16 cellular contexts compared by ENCODE assay signal in genomic region chr2:225076125-225076524, GRCh38.
"Had no signal": no experiment of that assay in that cellular context is flagged by ENCODE, and none has a peak within 500 bp of the region (broad histone marks: within the 10 kb centered on the region; RNA-seq: fewer than 3 reads in every experiment).

No MANE protein-coding gene starts in this region.

- H3K4me3 ChIP-seq: sigmoid colon, tibial artery had no signal

- DNase-seq: activated B cell treated with CpG ODN at 0.5 μM for 24 hours; activated CD4-positive, alpha-beta T cell treated with anti-CD3 and anti-CD28 coated beads, Interleukin-2, amount 10 ng/mL, durations not matched to agents 24 days and 14 days; activated CD8-positive, alpha-beta memory T cell treated with anti-CD3 and anti-CD28 coated beads, Interleukin-2, amount 50 U/mL, for 48 hours; activated CD8-positive, alpha-beta T cell treated with anti-CD3 and anti-CD28 coated beads, Interleukin-2, amount 10 ng/mL, durations not matched to agents 7 days and 5 days; activated gamma-delta T cell; activated T-cell treated with anti-CD3 and anti-CD28 coated beads, Interleukin-2, amount 50 U/mL, for 72 hours; amniotic stem cell; central memory CD4-positive, alpha-beta T cell; cortex of kidney; effector CD8-positive, alpha-beta T cell; mammary epithelial cell; naive thymus-derived CD8-positive, alpha-beta T cell; sigmoid colon; stimulated activated CD4-positive, alpha-beta T cell treated with anti-CD3 and anti-CD28 coated beads, Interleukin-1b, Interleukin-23, amount 100 ng/mL, for 48 hours; T-helper 2 cell; tibial artery had no signal
